Comparison of ENCODE assay signal across 34 cellular contexts in the genomic region with DNA sequence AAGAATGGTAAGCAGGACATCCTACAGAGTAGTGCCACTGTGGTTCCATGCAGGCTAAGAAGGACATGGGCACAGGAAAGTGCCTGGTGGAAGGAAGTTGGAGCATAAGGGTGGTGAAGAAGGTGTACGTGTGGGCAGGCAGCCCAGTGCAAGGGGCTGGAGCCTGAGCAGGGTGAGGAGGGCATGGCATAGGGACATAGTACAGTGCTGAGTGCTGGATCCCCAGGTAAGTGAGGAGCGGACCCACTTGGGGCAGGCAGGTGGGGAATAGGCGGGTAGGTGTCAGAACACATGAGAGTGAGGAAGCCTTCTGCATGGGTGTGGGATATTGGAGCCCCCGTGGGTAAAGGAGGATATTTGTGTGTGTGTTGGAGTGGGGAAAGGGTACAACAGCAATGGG. TPM values are rescaled to one million over a fixed set of nuclear protein-coding genes. Genes with fewer than 3 reads are reported as not detected.
"Had no signal": no experiment of that assay in that cellular context is flagged by ENCODE, and none has a peak within 500 bp of the region (broad histone marks: within the 10 kb centered on the region; RNA-seq: fewer than 3 reads in every experiment).

No MANE protein-coding gene starts in this region.

- H3K9me3 Mint-ChIP-seq: mesothelial cell of epicardium; nephron; stimulated activated naive B cell treated with anti-CD40 and anti-IgM and Interleukin-4, amounts not matched to agents 10 μg/mL and 1 μg/mL and 100 μg/mL, for 72 hours; type B pancreatic cell had no signal

- ATAC-seq: foreskin keratinocyte; gastroesophageal sphincter; left lobe of liver; naive thymus-derived CD4-positive, alpha-beta T cell; sciatic nerve had no signal

- H3K4me1 ChIP-seq: foreskin keratinocyte, gastroesophageal sphincter, heart left ventricle, neural progenitor cell, prostate gland, right atrium auricular region, stomach, thyroid gland had no signal

- DNase-seq: dermis blood vessel endothelial cell; effector memory CD4-positive, alpha-beta T cell; foreskin keratinocyte; heart left ventricle; kidney; mesenchymal stem cell; naive thymus-derived CD4-positive, alpha-beta T cell; nucleus accumbens; stimulated activated CD4-positive, alpha-beta T cell treated with anti-CD3 and anti-CD28 coated beads, Interleukin-2, amount 100 ng/mL, for 24 hours; stimulated activated CD4-positive, alpha-beta T cell treated with anti-CD3 and anti-CD28 coated beads, Interleukin-4, amount 100 ng/mL, for 24 hours; stimulated activated naive B cell treated with anti-CD40 and anti-IgM and Interleukin-4, amounts not matched to agents 10 μg/mL and 1 μg/mL and 100 μg/mL, for 72 hours; stomach; thyroid gland had no signal

- H3K79me2 ChIP-seq: hepatocyte had no signal

- H3K4me1 Mint-ChIP-seq: mesothelial cell of epicardium; naive thymus-derived CD4-positive, alpha-beta T cell; nephron; stimulated activated naive B cell treated with anti-CD40 and anti-IgM and Interleukin-4, amounts not matched to agents 10 μg/mL and 1 μg/mL and 100 μg/mL, for 72 hours had no signal

- H3K4me3 ChIP-seq: coronary artery, esophagus muscularis mucosa, gastroesophageal sphincter, heart left ventricle, hepatocyte, lung, neural progenitor cell, prostate gland, right atrium auricular region, smooth muscle cell, stomach, thyroid gland had no signal

- H3K4me2 ChIP-seq: hepatocyte, neural progenitor cell had no signal

- H3K27me3 ChIP-seq: esophagus muscularis mucosa, foreskin keratinocyte, gastroesophageal sphincter, heart left ventricle, hepatocyte, neural progenitor cell, right atrium auricular region, stomach, thyroid gland had no signal

- H3K4me3 Mint-ChIP-seq: mesothelial cell of epicardium; naive thymus-derived CD4-positive, alpha-beta T cell; nephron; neural progenitor cell; stimulated activated naive B cell treated with anti-CD40 and anti-IgM and Interleukin-4, amounts not matched to agents 10 μg/mL and 1 μg/mL and 100 μg/mL, for 72 hours; type B pancreatic cell had no signal

- H3K27me3 Mint-ChIP-seq: type B pancreatic cell had no signal

- H3K9me3 ChIP-seq: esophagus muscularis mucosa, gastroesophageal sphincter, heart left ventricle, prostate gland, right atrium auricular region, stomach, thyroid gland had no signal

- H3K36me3 Mint-ChIP-seq: mesothelial cell of epicardium; naive thymus-derived CD4-positive, alpha-beta T cell; neural progenitor cell; stimulated activated naive B cell treated with anti-CD40 and anti-IgM and Interleukin-4, amounts not matched to agents 10 μg/mL and 1 μg/mL and 100 μg/mL, for 72 hours; type B pancreatic cell had no signal

- H3K9ac ChIP-seq: neural progenitor cell had no signal

- H2AFZ ChIP-seq: hepatocyte, neural progenitor cell had no signal

- H3K27ac Mint-ChIP-seq: mesothelial cell of epicardium; naive thymus-derived CD4-positive, alpha-beta T cell; nephron; stimulated activated naive B cell treated with anti-CD40 and anti-IgM and Interleukin-4, amounts not matched to agents 10 μg/mL and 1 μg/mL and 100 μg/mL, for 72 hours; type B pancreatic cell had no signal

- H3K27ac ChIP-seq: coronary artery, esophagus muscularis mucosa, foreskin keratinocyte, gastroesophageal sphincter, heart left ventricle, hepatocyte, neural progenitor cell, prostate gland, right atrium auricular region, stomach, thyroid gland had no signal

- H3K36me3 ChIP-seq: esophagus muscularis mucosa, gastroesophageal sphincter, neural progenitor cell, prostate gland, right atrium auricular region, stomach, thyroid gland had no signal

RNA-seq across cellular contexts. Expression of gene LRRC53, which starts 15.7 kb away (rescaled TPM):
- total RNA-seq: dermis blood vessel endothelial cell; endothelial cell of umbilical vein; epithelial cell of proximal tubule; fibroblast of lung; foreskin keratinocyte; gastroesophageal sphincter; hepatocyte; kidney; left lobe of liver; liver; lung; mesothelial cell of epicardium; mucosa of gallbladder; naive thymus-derived CD4-positive, alpha-beta T cell; osteocyte; prostate gland; right atrium auricular region; sciatic nerve; smooth muscle cell; stomach; subcutaneous adipose tissue; thyroid gland had no signal
- polyA plus RNA-seq: endothelial cell of umbilical vein; fibroblast of lung; foreskin keratinocyte; hepatocyte; liver; lung; naive thymus-derived CD4-positive, alpha-beta T cell; smooth muscle cell; stomach had no signal
